8 cellular contexts compared by ENCODE assay signal in genomic region chr10:131979821-131980270, GRCh38. TPM values are rescaled to one million over a fixed set of nuclear protein-coding genes. Genes with fewer than 3 reads are reported as not detected.
DNase-seq lines count a peak whose midpoint lies in the region; ATAC-seq and TF ChIP-seq lines count a peak whose summit lies in the region.

No MANE protein-coding gene starts in this region.

- CTCF ChIA-PET in CD4-positive, alpha-beta memory T cell (lab: Charles Lee; ENCODE audit: partially characterized antibody) = no interaction called here

- peaks cover 41 to 73% (median 54%) of the 10 kb centered on the region in 4 donors for H3K4me1 Mint-ChIP-seq in CD4-positive, alpha-beta memory T cell

- no peaks in the 10 kb centered on the region for H3K27me3 Mint-ChIP-seq in CD4-positive, alpha-beta memory T cell

- peak overlapping the region; percentile 77 for H3K4me2 ChIP-seq in fibroblast of lung (ENCODE audit: extremely low read depth, insufficient read depth, low read length)

- no peak for DNase-seq in CD4-positive, alpha-beta memory T cell
- DNase-seq in SW480 (ENCODE audit: low spot score) (peak; percentile 22), fibroblast of lung (ENCODE audit: low read depth in 2 of 2) (peak; percentile 26 to 46), putamen (ENCODE audit: low spot score) (no peak)

- POLR2A ChIA-PET in CD4-positive, alpha-beta memory T cell (lab: Charles Lee; ENCODE audit: partially characterized antibody) = no interaction called here

- peaks cover 4 to 9% of the 10 kb centered on the region in 2 donors for H3K36me3 Mint-ChIP-seq in CD4-positive, alpha-beta memory T cell

- H3K4me1 ChIP-seq in CD4-positive, alpha-beta memory T cell (ENCODE audit: insufficient read depth, low read length) = peaks cover 53% of the 10 kb centered on the region
- H3K4me1 ChIP-seq in fibroblast of lung (ENCODE audit: control insufficient read depth, extremely low read depth, insufficient read depth, low read length) = peaks cover 3% of the 10 kb centered on the region
- peaks cover 20% of the 10 kb centered on the region for H3K4me1 ChIP-seq in neuron (ENCODE audit: insufficient read depth, low read length)

- TF ChIP-seq CTCF in fibroblast of lung (conservative IDR thresholded peaks at IDR 0.05 in 1 of 2, IDR thresholded peaks at IDR 0.05 in 1 of 2; ENCODE audit: low read depth in 1 of 2, low read length in 2 of 2) = no peak

- H3K27ac ChIP-seq in CD4-positive, alpha-beta memory T cell (ENCODE audit: low read depth, low read length) = no peak overlapping the region
- peak overlapping the region; percentile 19 for H3K27ac ChIP-seq in fibroblast of lung (ENCODE audit: insufficient read depth, low read length)

- intact Hi-C loops in CD4-positive, alpha-beta memory T cell (cut with micrococcal nuclease) = loop anchor here (5.0 kb wide), 1 partner anchor 557 kb away; the partner anchor contains the start of gene INPP5A

- H3K9me3 ChIP-seq in CD4-positive, alpha-beta memory T cell (ENCODE audit: control insufficient read depth in 1 of 2, low read length in 2 of 2) = no peaks in the 10 kb centered on the region
- H3K9me3 ChIP-seq in fibroblast of lung (ENCODE audit: control insufficient read depth, insufficient read depth, low read depth, low read length) (no peaks in the 10 kb centered on the region), neuron (ENCODE audit: low read length) (no peaks in the 10 kb centered on the region)

- H3K4me3 Mint-ChIP-seq in CD4-positive, alpha-beta memory T cell = peak overlapping the region; percentile 48 to 77 (median 62)

- peaks cover 65% of the 10 kb centered on the region for H3K79me2 ChIP-seq in fibroblast of lung (ENCODE audit: control insufficient read depth, insufficient read depth, low read length)

- no peaks in the 10 kb centered on the region for H4K20me1 ChIP-seq in fibroblast of lung (ENCODE audit: control insufficient read depth, extremely low read depth, insufficient read depth, low read length)

- H3K27ac Mint-ChIP-seq in CD4-positive, alpha-beta memory T cell = peak overlapping the region; percentile 27 to 90 (median 72)

- H3K4me3 ChIP-seq in CD4-positive, alpha-beta memory T cell (ENCODE audit: low read length in 2 of 2) = no peak overlapping the region
- H3K4me3 ChIP-seq in fibroblast of lung (replicated peaks in 1 of 4; ENCODE audit: control extremely low read depth in 1 of 4, insufficient read depth in 1 of 4, low read depth in 3 of 4, low read length in 4 of 4) = peak overlapping the region; percentile 40 to 94 (median 74)
- H3K4me3 ChIP-seq in neuron (ENCODE audit: low read length) = peak overlapping the region; percentile 21

- H3K27me3 ChIP-seq in CD4-positive, alpha-beta memory T cell (ENCODE audit: insufficient read depth, low read length) = no peaks in the 10 kb centered on the region
- H3K27me3 ChIP-seq in fibroblast of lung (ENCODE audit: control insufficient read depth, insufficient read depth, low read length) = no peaks in the 10 kb centered on the region
- H3K27me3 ChIP-seq in neuron (ENCODE audit: insufficient read depth, low read length) = no peaks in the 10 kb centered on the region

- ATAC-seq in GM19023 (IDR thresholded peaks at IDR 0.05; ENCODE audit: unreplicated experiment) (no peak), HG03469 (IDR thresholded peaks at IDR 0.05; ENCODE audit: unreplicated experiment) (no peak), GM21723 (IDR thresholded peaks at IDR 0.05; ENCODE audit: unreplicated experiment) (no peak)

- H3K9ac ChIP-seq in fibroblast of lung (ENCODE audit: insufficient read depth, low read length) = peak overlapping the region; percentile 54

- H2AFZ ChIP-seq in fibroblast of lung (ENCODE audit: low read length) (no peak overlapping the region), neuron (ENCODE audit: low read depth, low read length) (no peak overlapping the region)

- no peaks in the 10 kb centered on the region for H3K9me3 Mint-ChIP-seq in CD4-positive, alpha-beta memory T cell

- no peaks in the 10 kb centered on the region for H3K36me3 ChIP-seq in CD4-positive, alpha-beta memory T cell (ENCODE audit: insufficient read depth, low read length)
- H3K36me3 ChIP-seq in fibroblast of lung (ENCODE audit: control insufficient read depth, insufficient read depth, low read length) (no peaks in the 10 kb centered on the region), neuron (ENCODE audit: insufficient read depth, low read length) (peaks cover 2% of the 10 kb centered on the region)

RNA-seq across cellular contexts. Expression of gene BNIP3, which starts 1.9 kb away (rescaled TPM):
- total RNA-seq in CD4-positive, alpha-beta memory T cell = 10 to 100 TPM; 29.8 to 31.7 TPM
- 10 to 100 TPM; 33.6 to 37.0 TPM for polyA plus RNA-seq in CD4-positive, alpha-beta memory T cell
- total RNA-seq in fibroblast of lung = 62.4 and 66.5 TPM in 2 replicates
- polyA plus RNA-seq in fibroblast of lung = 64.4 and 104 TPM in 2 replicates
- polyA plus RNA-seq in fibroblast of lung (2012) = 63.8 and 103 TPM in 2 replicates
- 8.4 and 12.1 TPM in 2 replicates for polyA minus RNA-seq in fibroblast of lung (ENCODE audit: low replicate concordance)

Comparison
In these comparisons a context has a peak if more than half of its experiments do, and no peak if none do; other contexts are left out.
1. DNase-seq: peak in SW480 (single experiment) and fibroblast of lung (2 of 2); none in CD4-positive, alpha-beta memory T cell (0 of 5) and putamen (single experiment).
2. H3K4me3 ChIP-seq: peak in fibroblast of lung (4 of 4) and neuron (single experiment); none in CD4-positive, alpha-beta memory T cell (0 of 2).